Comparison of ENCODE assay signal across 14 cellular contexts in genomic region chr17:44043326-44043725, GRCh38. TPM values are rescaled to one million over a fixed set of nuclear protein-coding genes. Genes with fewer than 3 reads are reported as not detected.
DNase-seq lines count a peak whose midpoint lies in the region; ATAC-seq, FAIRE-seq and TF ChIP-seq lines count a peak whose summit lies in the region.
"Had no signal": no experiment of that assay in that cellular context is flagged by ENCODE, and none has a peak within 500 bp of the region (broad histone marks: within the 10 kb centered on the region; RNA-seq: fewer than 3 reads in every experiment).

No MANE protein-coding gene starts in this region.

- peak in 1 of 2 donors; percentile 12 for ATAC-seq in left cardiac atrium
- no peak for ATAC-seq in gastrocnemius medialis
- ATAC-seq in GM18498 (IDR thresholded peaks at IDR 0.05; ENCODE audit: unreplicated experiment) = no peak
- no peak for ATAC-seq in esophagus mucosa
- no peak for ATAC-seq in natural killer cell

- H3K9me3 ChIP-seq in astrocyte (ENCODE audit: insufficient read depth, low read depth, low read length) (no peaks in the 10 kb centered on the region), gastrocnemius medialis (no peaks in the 10 kb centered on the region)

- peaks cover 4% of the 10 kb centered on the region for H3K36me3 Mint-ChIP-seq in astrocyte (ENCODE audit: low read depth, unreplicated experiment)
- no peaks in the 10 kb centered on the region for H3K36me3 Mint-ChIP-seq in natural killer cell

- H3K4me3 ChIP-seq in astrocyte (ENCODE audit: insufficient read depth, low read depth, low read length) (no peak overlapping the region), gastrocnemius medialis (no peak overlapping the region)

- in situ Hi-C loops in gastrocnemius medialis (cut with MboI; ENCODE audit: low sequenced_read_pairs in 4 of 4) = loop anchor here in 2 of 4 donors (5.0 to 10.0 kb wide), 2 partner anchors 99 to 101 kb away; partner anchors contain the start of gene PPY (in 2 of the 2)

- TF ChIP-seq CTCF in astrocyte (IDR thresholded peaks at IDR 0.05; ENCODE audit: insufficient read depth, low read depth, low read length) (no peak), gastrocnemius medialis (IDR thresholded peaks at IDR 0.05 in 4 of 5, conservative IDR thresholded peaks at IDR 0.05 in 1 of 5) (no peak), natural killer cell (IDR thresholded peaks at IDR 0.05) (no peak)

- peaks cover 76% of the 10 kb centered on the region for H3K79me2 ChIP-seq in astrocyte (ENCODE audit: insufficient read depth, low read length)

- H3K27ac ChIP-seq in astrocyte (ENCODE audit: low read depth, low read length) (no peak overlapping the region), gastrocnemius medialis (peak overlapping the region in 3 of 4 donors; percentile 31 to 40 (median 40))

- H3K27ac Mint-ChIP-seq in astrocyte (ENCODE audit: unreplicated experiment) = peak overlapping the region; percentile 77
- H3K27ac Mint-ChIP-seq in natural killer cell = peak overlapping the region in 1 of 2 donors; percentile 44
- H3K27ac Mint-ChIP-seq: activated naive CD8-positive, alpha-beta T cell had no signal

- no peak overlapping the region for H3K9ac ChIP-seq in astrocyte (ENCODE audit: low read length)

- peaks cover 17% of the 10 kb centered on the region for H3K36me3 ChIP-seq in astrocyte (ENCODE audit: insufficient read depth, low read length)
- H3K36me3 ChIP-seq in gastrocnemius medialis = no peaks in the 10 kb centered on the region

- H3K9me3 Mint-ChIP-seq in astrocyte (ENCODE audit: unreplicated experiment) (no peaks in the 10 kb centered on the region), natural killer cell (no peaks in the 10 kb centered on the region)

- H3K27me3 ChIP-seq in astrocyte (ENCODE audit: insufficient read depth, low read length) = no peaks in the 10 kb centered on the region
- H3K27me3 ChIP-seq in gastrocnemius medialis = no peaks in the 10 kb centered on the region

- H3K27me3 Mint-ChIP-seq in astrocyte (ENCODE audit: low read depth, unreplicated experiment) = no peaks in the 10 kb centered on the region
- H3K27me3 Mint-ChIP-seq in natural killer cell (ENCODE audit: low read depth in 2 of 2) = no peaks in the 10 kb centered on the region
- H3K27me3 Mint-ChIP-seq: activated naive CD8-positive, alpha-beta T cell had no signal

- no peak overlapping the region for H3K4me2 ChIP-seq in astrocyte (ENCODE audit: low read length)

- peaks cover 39% of the 10 kb centered on the region for H3K4me1 Mint-ChIP-seq in astrocyte (ENCODE audit: low read depth, unreplicated experiment)
- peaks cover 8 to 27% of the 10 kb centered on the region in 2 donors for H3K4me1 Mint-ChIP-seq in natural killer cell

- H4K20me1 ChIP-seq in astrocyte (ENCODE audit: insufficient read depth, low read length) = peaks cover 80% of the 10 kb centered on the region

- no peak overlapping the region for H3K4me3 Mint-ChIP-seq in astrocyte (ENCODE audit: unreplicated experiment)
- H3K4me3 Mint-ChIP-seq in natural killer cell = no peak overlapping the region
- H3K4me3 Mint-ChIP-seq: activated naive CD8-positive, alpha-beta T cell had no signal

- TF ChIP-seq POLR2A in gastrocnemius medialis (IDR thresholded peaks at IDR 0.05) = no peak

- no peak overlapping the region for H2AFZ ChIP-seq in astrocyte (ENCODE audit: low read depth, low read length)

- DNase-seq in EH (ENCODE audit: low read depth) (peak; percentile 38), astrocyte (ENCODE audit: low read depth) (no peak), left cardiac atrium (peak; percentile 42), gastrocnemius medialis (no peak), OCI-M1 (lab: John Stamatoyannopoulos, UW) (no peak), natural killer cell (no peak)
- DNase-seq: DMS 273 treated with DMSO at 0.1 percent for 48 hours, NCI-H2171 treated with DMSO at 0.1 percent for 48 hours, occipital lobe, T-helper 1 cell had no signal

- H3K4me1 ChIP-seq in astrocyte (ENCODE audit: insufficient read depth, low read length) (peaks cover 5% of the 10 kb centered on the region), gastrocnemius medialis (peaks cover 30 to 37% of the 10 kb centered on the region in 2 donors)

- intact Hi-C loops in left cardiac atrium (cut with DNase I) (loop anchor here in 1 of 2 donors (5.0 kb wide), 1 partner anchor 36 kb away; no protein-coding TSS in a partner anchor), gastrocnemius medialis (cut with DNase I; ENCODE audit: low total_unique reads) (no loop called here), natural killer cell (cut with micrococcal nuclease) (loop anchor here (5.0 kb wide), 1 partner anchor 36 kb away; no protein-coding TSS in a partner anchor)

- FAIRE-seq in astrocyte (lab: Jason Lieb, UNC) = no peak
- FAIRE-seq: islet of Langerhans had no signal

RNA-seq across cellular contexts. Expression of gene LSM12, which starts 23.1 kb away (rescaled TPM):
- total RNA-seq in astrocyte (77.0 and 90.5 TPM in 2 replicates), left cardiac atrium (10 to 100 TPM; 39.4 to 57.5 TPM), gastrocnemius medialis (10 to 100 TPM; 41.6 to 79.0 (median 56.5) TPM), esophagus mucosa (41.8 TPM), natural killer cell (10 to 100 TPM; 46.9 to 54.0 (median 51.8) TPM)

RNA-seq across cellular contexts. Expression of gene G6PC3, which starts 27.2 kb away (rescaled TPM):
- total RNA-seq in astrocyte (94.5 and 98.5 TPM in 2 replicates), left cardiac atrium (10 to 100 TPM; 32.9 to 44.4 TPM), gastrocnemius medialis (10 to 100 TPM; 30.5 to 40.5 (median 36.4) TPM), esophagus mucosa (24.0 TPM), natural killer cell (10 to 100 TPM; 18.2 to 21.7 (median 20.6) TPM)

RNA-seq across cellular contexts. Expression of gene TMEM101, which starts 28.6 kb away (rescaled TPM):
- total RNA-seq in astrocyte (17.1 and 21.8 TPM in 2 replicates), left cardiac atrium (10 to 100 TPM; 16.1 to 17.5 TPM), gastrocnemius medialis (10 to 100 TPM; 28.8 to 38.3 (median 36.4) TPM), esophagus mucosa (23.2 TPM), natural killer cell (10 to 100 TPM; 11.3 to 13.9 (median 11.5) TPM)

RNA-seq across cellular contexts. Expression of gene NAGS, which starts 38.9 kb away (rescaled TPM):
- 0.91 and 1.0 TPM in 2 replicates for total RNA-seq in astrocyte
- total RNA-seq in left cardiac atrium = 1 to 10 TPM; 1.3 to 1.4 TPM
- 1 to 10 TPM in 1 of 4 donors, under 1 TPM in 3; 0.13 to 1.2 (median 0.34) TPM for total RNA-seq in gastrocnemius medialis
- total RNA-seq in esophagus mucosa = 2.4 TPM
- total RNA-seq in natural killer cell = 1 to 10 TPM in 2 of 3 donors, under 1 TPM in 1; 0.92 to 1.7 (median 1.1) TPM

Comparison
In these comparisons a context has a peak if more than half of its experiments do, and no peak if none do; other contexts are left out.
1. DNase-seq: peak in EH (single experiment) and left cardiac atrium (single experiment); none in astrocyte (single experiment), gastrocnemius medialis (0 of 2), OCI-M1 (single experiment) and natural killer cell (single experiment).